8 cellular contexts compared by ENCODE assay signal in genomic region chr3:23944861-23945652, GRCh38.
A peak's percentile ranks its signal among the peaks of the same experiment; 100 is the strongest.
DNase-seq lines count a peak whose midpoint lies in the region; ATAC-seq lines count a peak whose summit lies in the region.

TSS of gene NR1D2 (plus strand) at chr3:23945286. CDS start at chr3:23945579, 293 bp downstream.

- peak within 1 kb of the TSS; percentile 94 for H3K27ac ChIP-seq in caudate nucleus (ENCODE audit: low read depth, low read length)

- peak; percentile 84 for DNase-seq in SIG-M5 treated with dmso at 0.1 percent for 504 hours (lab: John Stamatoyannopoulos, UW; ENCODE audit: unreplicated experiment)
- DNase-seq in SIG-M5 (lab: John Stamatoyannopoulos, UW), result no peak
- peak; percentile 90 for DNase-seq in NCI-H2029 (lab: John Stamatoyannopoulos, UW)
- DNase-seq in activated CD4-positive, CD25-positive, alpha-beta regulatory T cell (lab: John Stamatoyannopoulos, UW), result peak; percentile 57 to 77 (median 70)
- DNase-seq in caudate nucleus (lab: John Stamatoyannopoulos, UW), result peak in 60 of 61 donors; percentile 10 to 88 (median 74)
- DNase-seq in islet precursor cell, result peak; percentile 91
- DNase-seq in stimulated activated CD4-positive, alpha-beta T cell treated with anti-CD3 and anti-CD28 coated beads, Interleukin-12 subunit alpha, Interleukin-12 subunit beta, amount 100 ng/mL, for 4 hours, result peak; percentile 76

- ATAC-seq in HG02884 (IDR thresholded peaks at IDR 0.05; ENCODE audit: unreplicated experiment), result peak; percentile 53
